8 cellular contexts compared by ENCODE assay signal in genomic region chr18:4068552-4069158, GRCh38.
DNase-seq lines count a peak whose midpoint lies in the region; ATAC-seq, FAIRE-seq and TF ChIP-seq lines count a peak whose summit lies in the region.

No MANE protein-coding gene starts in this region.

- peak; percentile 83 for TF ChIP-seq CTCF in AG09319 (IDR thresholded peaks at IDR 0.05; ENCODE audit: low read depth, low read length)

- FAIRE-seq in GM12891 (lab: Jason Lieb, UNC) (peak; percentile 16), frontal cortex (lab: Jason Lieb, UNC) (peak; percentile 86)

- DNase-seq in AG09319 (ENCODE audit: extremely low read depth, low read depth) = peak; percentile 4
- DNase-seq in GM12891 (ENCODE audit: insufficient read length, low spot score) = peak; percentile 9
- peak; percentile 74 for DNase-seq in NCI-H2171 treated with DMSO at 0.1 percent for 48 hours (lab: John Stamatoyannopoulos, UW)
- DNase-seq in activated CD4-positive, alpha-beta T cell treated with anti-CD3 and anti-CD28 coated beads, Interleukin-2, amount 50 U/mL, for 4 hours = peak; percentile 1 to 2
- DNase-seq in frontal cortex (ENCODE audit: low spot score in 2 of 2) = peak in 1 of 2 donors; percentile 7
- peak; percentile 46 for DNase-seq in renal cortical epithelial cell (ENCODE audit: low read depth)
- no peak for DNase-seq in posterior vena cava (ENCODE audit: low spot score)

- ATAC-seq in HG02938 (IDR thresholded peaks at IDR 0.05; ENCODE audit: unreplicated experiment) = peak; percentile 79

- no peak for TF ChIP-seq POLR2A in GM12891 (IDR thresholded peaks at IDR 0.05; ENCODE audit: low read depth, low read length)

- intact Hi-C loops in posterior vena cava (cut with DNase I) = no loop called here

TF ChIP-seq in GM12891, 5 proteins besides CTCF, POLR2A, EP300 and RAD21:
- TF ChIP-seq SPI1 (IDR thresholded peaks at IDR 0.05; ENCODE audit: low read depth, low read length) (no peak), PAX5 (IDR thresholded peaks at IDR 0.05; ENCODE audit: insufficient read depth, low read length, severe bottlenecking) (no peak), POLR2AphosphoS5 (IDR thresholded peaks at IDR 0.05; ENCODE audit: low read depth, low read length) (no peak), TAF1 (IDR thresholded peaks at IDR 0.05; ENCODE audit: low read depth, low read length) (no peak), POU2F2 (IDR thresholded peaks at IDR 0.05; ENCODE audit: low read depth, low read length) (no peak)
